In genomic region chr3:33391255-33391995, GRCh38 we compare ENCODE assay signal across 14 cellular contexts. TPM values are rescaled to one million over a fixed set of nuclear protein-coding genes. Genes with fewer than 3 reads are reported as not detected.
DNase-seq lines count a peak whose midpoint lies in the region; ATAC-seq, FAIRE-seq and TF ChIP-seq lines count a peak whose summit lies in the region.
"Had no signal": no experiment of that assay in that cellular context is flagged by ENCODE, and none has a peak within 500 bp of the region (broad histone marks: within the 10 kb centered on the region; RNA-seq: fewer than 3 reads in every experiment).

No MANE protein-coding gene starts in this region.

- H3K79me2 ChIP-seq in endothelial cell of umbilical vein (ENCODE audit: control insufficient read depth, insufficient read depth, low read length), result peaks cover 16% of the 10 kb centered on the region

- peaks cover 38% of the 10 kb centered on the region for H3K36me3 Mint-ChIP-seq in activated naive CD4-positive, alpha-beta T cell treated with anti-CD3 and anti-CD28 coated beads for 36 hours (ENCODE audit: low read depth)
- peaks cover 47% of the 10 kb centered on the region for H3K36me3 Mint-ChIP-seq in T-helper 1 cell treated with Interleukin-12 subunit alpha and Interleukin-12 subunit beta and Interleukin-4 antibody, amounts not matched to agents 30 μg/mL and 1 μg/mL, for 36 hours (ENCODE audit: low read depth)

- no peak for DNase-seq in activated naive CD4-positive, alpha-beta T cell treated with anti-CD3 and anti-CD28 coated beads for 36 hours
- DNase-seq in activated naive CD4-positive, alpha-beta T cell treated with anti-CD3 and anti-CD28 coated beads, Interleukin-2, amount 50 U/mL, for 16 hours, result no peak
- DNase-seq in endothelial cell of umbilical vein (ENCODE audit: low read depth, low spot score) (no peak), NOMO-1 treated with DMSO at 0.1 percent for 48 hours (lab: John Stamatoyannopoulos, UW; ENCODE audit: unreplicated experiment) (no peak), DMS 273 treated with DMSO at 0.1 percent for 48 hours (lab: John Stamatoyannopoulos, UW) (no peak)
- DNase-seq in stimulated activated naive CD8-positive, alpha-beta T cell treated with anti-CD3 and anti-CD28 coated beads, Interleukin-15, amount 100 ng/mL, for 72 hours, result no peak
- DNase-seq: Kasumi-1, NCI-H1436, NCI-H226 had no signal

- H3K4me1 ChIP-seq in endothelial cell of umbilical vein (ENCODE audit: control insufficient read depth, extremely low read depth, insufficient read depth, low read length), result peaks cover 46% of the 10 kb centered on the region
- H3K4me1 ChIP-seq: tibial nerve had no signal

- POLR2A ChIA-PET in endothelial cell of umbilical vein (lab: Charles Lee), result no interaction called here

- no peaks in the 10 kb centered on the region for H3K27me3 Mint-ChIP-seq in activated naive CD4-positive, alpha-beta T cell treated with anti-CD3 and anti-CD28 coated beads for 36 hours (ENCODE audit: low read depth)
- H3K27me3 Mint-ChIP-seq in T-helper 1 cell treated with Interleukin-12 subunit alpha and Interleukin-12 subunit beta and Interleukin-4 antibody, amounts not matched to agents 30 μg/mL and 1 μg/mL, for 36 hours (ENCODE audit: low read depth), result no peaks in the 10 kb centered on the region
- H3K27me3 Mint-ChIP-seq in stimulated activated naive CD8-positive, alpha-beta T cell treated with anti-CD3 and anti-CD28 coated beads, Interleukin-15, amount 100 ng/mL, for 72 hours, result no peaks in the 10 kb centered on the region
- H3K27me3 Mint-ChIP-seq: dendritic cell treated with granulocyte-macrophage colony-stimulating factor and Interleukin-4, amounts not matched to agents 40 ng/mL and 50 ng/mL, for 4 days had no signal

- CTCF ChIA-PET in activated naive CD4-positive, alpha-beta T cell treated with anti-CD3 and anti-CD28 coated beads for 36 hours (lab: Charles Lee), result interaction anchor here (0.5 to 3.1 kb wide), 2 partner anchors 10 to 18 kb away, joined by 3 to 9 read pairs; no protein-coding TSS in a partner anchor
- CTCF ChIA-PET in endothelial cell of umbilical vein (lab: Charles Lee), result interaction anchor here (1.0 to 1.2 kb wide), 2 partner anchors 19 to 39 kb away, joined by 3 to 7 read pairs; no protein-coding TSS in a partner anchor

- ATAC-seq in stimulated activated naive CD8-positive, alpha-beta T cell treated with anti-CD3 and anti-CD28 coated beads, Interleukin-15, amount 100 ng/mL, for 72 hours, result no peak
- no peak for ATAC-seq in GM18907 (IDR thresholded peaks at IDR 0.05; ENCODE audit: unreplicated experiment)

- H3K36me3 ChIP-seq in endothelial cell of umbilical vein (ENCODE audit: control insufficient read depth in 2 of 2, extremely low read depth in 1 of 2, insufficient read depth in 2 of 2, low read length in 2 of 2), result peaks cover 18 to 38% of the 10 kb centered on the region in 2 experiments

- H2AFZ ChIP-seq in endothelial cell of umbilical vein (ENCODE audit: low read depth, low read length), result no peak overlapping the region

- no peak overlapping the region for H3K4me3 ChIP-seq in endothelial cell of umbilical vein (replicated peaks in 1 of 3; ENCODE audit: insufficient read depth in 1 of 3, low read depth in 1 of 3, low read length in 3 of 3)
- H3K4me3 ChIP-seq: tibial nerve had no signal

- H3K4me2 ChIP-seq in endothelial cell of umbilical vein (ENCODE audit: insufficient read depth, low read length), result no peak overlapping the region

- intact Hi-C loops in activated naive CD4-positive, alpha-beta T cell treated with anti-CD3 and anti-CD28 coated beads for 36 hours (cut with micrococcal nuclease), result no loop called here
- intact Hi-C loops in endothelial cell of umbilical vein (cut with micrococcal nuclease), result loop anchor here (5.0 kb wide), 1 partner anchor 326 kb away; the partner anchor contains the start of gene CLASP2

- dilution Hi-C loops in endothelial cell of umbilical vein (cut with MboI; ENCODE audit: extremely low pct_ligation_motif_present, low sequenced_read_pairs), result no loop called here

- no peak overlapping the region for H3K4me3 Mint-ChIP-seq in activated naive CD4-positive, alpha-beta T cell treated with anti-CD3 and anti-CD28 coated beads for 36 hours
- no peak overlapping the region for H3K4me3 Mint-ChIP-seq in T-helper 1 cell treated with Interleukin-12 subunit alpha and Interleukin-12 subunit beta and Interleukin-4 antibody, amounts not matched to agents 30 μg/mL and 1 μg/mL, for 36 hours
- no peak overlapping the region for H3K4me3 Mint-ChIP-seq in stimulated activated naive CD8-positive, alpha-beta T cell treated with anti-CD3 and anti-CD28 coated beads, Interleukin-15, amount 100 ng/mL, for 72 hours
- H3K4me3 Mint-ChIP-seq: dendritic cell treated with granulocyte-macrophage colony-stimulating factor and Interleukin-4, amounts not matched to agents 40 ng/mL and 50 ng/mL, for 4 days had no signal

- no peaks in the 10 kb centered on the region for H3K9me1 ChIP-seq in endothelial cell of umbilical vein (replicated peaks; ENCODE audit: control insufficient read depth, extremely low read depth, insufficient read depth, low read length)

- H3K27me3 ChIP-seq in endothelial cell of umbilical vein (ENCODE audit: control insufficient read depth in 2 of 2, insufficient read depth in 2 of 2, low read length in 2 of 2), result no peaks in the 10 kb centered on the region
- H3K27me3 ChIP-seq: tibial nerve had no signal

- peak overlapping the region; percentile 48 for H3K27ac ChIP-seq in endothelial cell of umbilical vein (ENCODE audit: insufficient read depth, low read depth, low read length)
- H3K27ac ChIP-seq: tibial nerve had no signal

- no peak for FAIRE-seq in endothelial cell of umbilical vein (lab: Jason Lieb, UNC)
- FAIRE-seq: GM18507 had no signal

- no TSS peak for BruUV-seq in endothelial cell of umbilical vein (replicated peaks; lab: Mats Ljungman, UMichigan)

- peaks cover 12% of the 10 kb centered on the region for H3K4me1 Mint-ChIP-seq in activated naive CD4-positive, alpha-beta T cell treated with anti-CD3 and anti-CD28 coated beads for 36 hours (ENCODE audit: low read depth)
- peaks cover 12% of the 10 kb centered on the region for H3K4me1 Mint-ChIP-seq in T-helper 1 cell treated with Interleukin-12 subunit alpha and Interleukin-12 subunit beta and Interleukin-4 antibody, amounts not matched to agents 30 μg/mL and 1 μg/mL, for 36 hours (ENCODE audit: low read depth)
- peaks cover 17% of the 10 kb centered on the region for H3K4me1 Mint-ChIP-seq in stimulated activated naive CD8-positive, alpha-beta T cell treated with anti-CD3 and anti-CD28 coated beads, Interleukin-15, amount 100 ng/mL, for 72 hours

- H3K27ac Mint-ChIP-seq in activated naive CD4-positive, alpha-beta T cell treated with anti-CD3 and anti-CD28 coated beads for 36 hours, result peak overlapping the region; percentile 59
- peak overlapping the region; percentile 60 for H3K27ac Mint-ChIP-seq in T-helper 1 cell treated with Interleukin-12 subunit alpha and Interleukin-12 subunit beta and Interleukin-4 antibody, amounts not matched to agents 30 μg/mL and 1 μg/mL, for 36 hours
- H3K27ac Mint-ChIP-seq in stimulated activated naive CD8-positive, alpha-beta T cell treated with anti-CD3 and anti-CD28 coated beads, Interleukin-15, amount 100 ng/mL, for 72 hours, result peak overlapping the region; percentile 76 to 89
- H3K27ac Mint-ChIP-seq: dendritic cell treated with granulocyte-macrophage colony-stimulating factor and Interleukin-4, amounts not matched to agents 40 ng/mL and 50 ng/mL, for 4 days had no signal

- no peaks in the 10 kb centered on the region for H4K20me1 ChIP-seq in endothelial cell of umbilical vein (replicated peaks; ENCODE audit: control insufficient read depth, extremely low read depth, insufficient read depth, low read length)

- no peak for TF ChIP-seq CTCF in endothelial cell of umbilical vein (IDR thresholded peaks at IDR 0.05; ENCODE audit: extremely low read depth in 1 of 2, insufficient read depth in 1 of 2, low read depth in 1 of 2, low read length in 2 of 2)

- no peaks in the 10 kb centered on the region for H3K9me3 Mint-ChIP-seq in activated naive CD4-positive, alpha-beta T cell treated with anti-CD3 and anti-CD28 coated beads for 36 hours
- H3K9me3 Mint-ChIP-seq in T-helper 1 cell treated with Interleukin-12 subunit alpha and Interleukin-12 subunit beta and Interleukin-4 antibody, amounts not matched to agents 30 μg/mL and 1 μg/mL, for 36 hours, result no peaks in the 10 kb centered on the region
- no peaks in the 10 kb centered on the region for H3K9me3 Mint-ChIP-seq in stimulated activated naive CD8-positive, alpha-beta T cell treated with anti-CD3 and anti-CD28 coated beads, Interleukin-15, amount 100 ng/mL, for 72 hours
- H3K9me3 Mint-ChIP-seq: dendritic cell treated with granulocyte-macrophage colony-stimulating factor and Interleukin-4, amounts not matched to agents 40 ng/mL and 50 ng/mL, for 4 days had no signal

- no peaks in the 10 kb centered on the region for H3K9me3 ChIP-seq in endothelial cell of umbilical vein (replicated peaks; ENCODE audit: control insufficient read depth, insufficient read depth, low read length)
- H3K9me3 ChIP-seq: tibial nerve had no signal

- H3K9ac ChIP-seq in endothelial cell of umbilical vein (replicated peaks; ENCODE audit: extremely low read depth, insufficient read depth, low read length), result no peak overlapping the region

- no peak for TF ChIP-seq POLR2A in endothelial cell of umbilical vein (IDR thresholded peaks at IDR 0.05; ENCODE audit: low read depth, low read length)

TF ChIP-seq in endothelial cell of umbilical vein, 7 proteins besides CTCF, POLR2A, EP300 and RAD21 (continues in another document):
- TF ChIP-seq MYC (IDR thresholded peaks at IDR 0.05; ENCODE audit: low read depth, low read length) (no peak), EZH2 (IDR thresholded peaks at IDR 0.05; ENCODE audit: borderline replicate concordance, low read depth, low read length, severe bottlenecking) (no peak), POLR2AphosphoS5 (IDR thresholded peaks at IDR 0.05; ENCODE audit: insufficient read depth, low read depth, low read length) (no peak), JUN (IDR thresholded peaks at IDR 0.05; ENCODE audit: borderline replicate concordance, insufficient read depth, insufficient read length, low read depth) (no peak), FOS (IDR thresholded peaks at IDR 0.05; ENCODE audit: borderline replicate concordance, insufficient read depth, low read length) (no peak)

RNA-seq across cellular contexts. Expression of gene UBP1, which starts 48.8 kb away (rescaled TPM):
- total RNA-seq in activated naive CD4-positive, alpha-beta T cell treated with anti-CD3 and anti-CD28 coated beads for 36 hours, result 10 to 100 TPM; 42.8 to 44.0 TPM
- 89.7 and 90.5 TPM in 2 replicates for total RNA-seq in endothelial cell of umbilical vein
- 42.3 and 60.2 TPM in 2 replicates for polyA plus RNA-seq in endothelial cell of umbilical vein
- polyA plus RNA-seq in endothelial cell of umbilical vein (2011; cell fraction: cytosol; rRNA removed), result 59.5 and 64.2 TPM in 2 replicates
- polyA plus RNA-seq in endothelial cell of umbilical vein (2011; cell fraction: nucleus; rRNA removed), result 350 and 403 TPM in 2 replicates
- polyA plus RNA-seq in endothelial cell of umbilical vein (2012), result 49.9 and 89.5 TPM in 2 replicates
- polyA minus RNA-seq in endothelial cell of umbilical vein, result 124 and 125 TPM in 2 replicates
- 49.2 TPM for polyA minus RNA-seq in endothelial cell of umbilical vein (2011; cell fraction: cytosol; rRNA and poly(A)+ RNA removed)
- polyA minus RNA-seq in endothelial cell of umbilical vein (2011; cell fraction: nucleus; rRNA and poly(A)+ RNA removed), result 85.7 and 127 TPM in 2 replicates
